ENCODE assay signal across 2 cellular contexts in the genomic region with DNA sequence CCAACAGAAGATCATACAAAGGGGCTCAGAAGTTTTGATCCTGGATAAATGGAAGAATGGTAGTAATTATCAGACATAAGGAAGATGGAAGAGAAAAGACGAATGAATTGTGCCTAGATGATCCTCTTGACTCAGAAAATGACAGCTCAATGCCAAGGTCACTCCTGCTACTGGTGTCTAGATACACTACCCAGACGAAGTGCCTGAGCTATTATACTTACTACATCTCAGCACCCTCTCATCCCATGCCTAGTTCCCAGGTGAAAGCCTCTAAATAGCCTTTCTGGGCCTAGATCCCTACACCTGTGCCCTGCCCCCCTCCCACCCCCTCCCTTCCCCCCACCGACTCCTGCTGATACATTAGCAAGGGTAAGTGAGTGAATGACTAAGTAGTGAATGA.
TF ChIP-seq lines count a peak whose summit lies in the region.

No MANE protein-coding gene starts in this region.

TF ChIP-seq in GM23338, 12 proteins besides CTCF, POLR2A, EP300 and RAD21 (continued from another document):
- TF ChIP-seq, protein P1, sequence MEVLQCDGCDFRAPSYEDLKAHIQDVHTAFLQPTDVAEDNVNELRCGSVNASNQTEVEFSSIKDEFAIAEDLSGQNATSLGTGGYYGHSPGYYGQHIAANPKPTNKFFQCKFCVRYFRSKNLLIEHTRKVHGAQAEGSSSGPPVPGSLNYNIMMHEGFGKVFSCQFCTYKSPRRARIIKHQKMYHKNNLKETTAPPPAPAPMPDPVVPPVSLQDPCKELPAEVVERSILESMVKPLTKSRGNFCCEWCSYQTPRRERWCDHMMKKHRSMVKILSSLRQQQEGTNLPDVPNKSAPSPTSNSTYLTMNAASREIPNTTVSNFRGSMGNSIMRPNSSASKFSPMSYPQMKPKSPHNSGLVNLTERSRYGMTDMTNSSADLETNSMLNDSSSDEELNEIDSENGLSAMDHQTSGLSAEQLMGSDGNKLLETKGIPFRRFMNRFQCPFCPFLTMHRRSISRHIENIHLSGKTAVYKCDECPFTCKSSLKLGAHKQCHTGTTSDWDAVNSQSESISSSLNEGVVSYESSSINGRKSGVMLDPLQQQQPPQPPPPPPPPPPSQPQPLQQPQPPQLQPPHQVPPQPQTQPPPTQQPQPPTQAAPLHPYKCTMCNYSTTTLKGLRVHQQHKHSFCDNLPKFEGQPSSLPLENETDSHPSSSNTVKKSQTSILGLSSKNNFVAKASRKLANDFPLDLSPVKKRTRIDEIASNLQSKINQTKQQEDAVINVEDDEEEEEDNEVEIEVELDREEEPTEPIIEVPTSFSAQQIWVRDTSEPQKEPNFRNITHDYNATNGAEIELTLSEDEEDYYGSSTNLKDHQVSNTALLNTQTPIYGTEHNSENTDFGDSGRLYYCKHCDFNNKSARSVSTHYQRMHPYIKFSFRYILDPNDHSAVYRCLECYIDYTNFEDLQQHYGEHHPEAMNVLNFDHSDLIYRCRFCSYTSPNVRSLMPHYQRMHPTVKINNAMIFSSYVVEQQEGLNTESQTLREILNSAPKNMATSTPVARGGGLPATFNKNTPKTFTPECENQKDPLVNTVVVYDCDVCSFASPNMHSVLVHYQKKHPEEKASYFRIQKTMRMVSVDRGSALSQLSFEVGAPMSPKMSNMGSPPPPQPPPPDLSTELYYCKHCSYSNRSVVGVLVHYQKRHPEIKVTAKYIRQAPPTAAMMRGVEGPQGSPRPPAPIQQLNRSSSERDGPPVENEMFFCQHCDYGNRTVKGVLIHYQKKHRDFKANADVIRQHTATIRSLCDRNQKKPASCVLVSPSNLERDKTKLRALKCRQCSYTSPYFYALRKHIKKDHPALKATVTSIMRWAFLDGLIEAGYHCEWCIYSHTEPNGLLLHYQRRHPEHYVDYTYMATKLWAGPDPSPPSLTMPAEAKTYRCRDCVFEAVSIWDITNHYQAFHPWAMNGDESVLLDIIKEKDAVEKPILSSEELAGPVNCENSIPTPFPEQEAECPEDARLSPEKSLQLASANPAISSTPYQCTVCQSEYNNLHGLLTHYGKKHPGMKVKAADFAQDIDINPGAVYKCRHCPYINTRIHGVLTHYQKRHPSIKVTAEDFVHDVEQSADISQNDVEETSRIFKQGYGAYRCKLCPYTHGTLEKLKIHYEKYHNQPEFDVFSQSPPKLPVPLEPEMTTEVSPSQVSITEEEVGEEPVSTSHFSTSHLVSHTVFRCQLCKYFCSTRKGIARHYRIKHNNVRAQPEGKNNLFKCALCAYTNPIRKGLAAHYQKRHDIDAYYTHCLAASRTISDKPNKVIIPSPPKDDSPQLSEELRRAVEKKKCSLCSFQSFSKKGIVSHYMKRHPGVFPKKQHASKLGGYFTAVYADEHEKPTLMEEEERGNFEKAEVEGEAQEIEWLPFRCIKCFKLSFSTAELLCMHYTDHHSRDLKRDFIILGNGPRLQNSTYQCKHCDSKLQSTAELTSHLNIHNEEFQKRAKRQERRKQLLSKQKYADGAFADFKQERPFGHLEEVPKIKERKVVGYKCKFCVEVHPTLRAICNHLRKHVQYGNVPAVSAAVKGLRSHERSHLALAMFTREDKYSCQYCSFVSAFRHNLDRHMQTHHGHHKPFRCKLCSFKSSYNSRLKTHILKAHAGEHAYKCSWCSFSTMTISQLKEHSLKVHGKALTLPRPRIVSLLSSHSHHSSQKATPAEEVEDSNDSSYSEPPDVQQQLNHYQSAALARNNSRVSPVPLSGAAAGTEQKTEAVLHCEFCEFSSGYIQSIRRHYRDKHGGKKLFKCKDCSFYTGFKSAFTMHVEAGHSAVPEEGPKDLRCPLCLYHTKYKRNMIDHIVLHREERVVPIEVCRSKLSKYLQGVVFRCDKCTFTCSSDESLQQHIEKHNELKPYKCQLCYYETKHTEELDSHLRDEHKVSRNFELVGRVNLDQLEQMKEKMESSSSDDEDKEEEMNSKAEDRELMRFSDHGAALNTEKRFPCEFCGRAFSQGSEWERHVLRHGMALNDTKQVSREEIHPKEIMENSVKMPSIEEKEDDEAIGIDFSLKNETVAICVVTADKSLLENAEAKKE (CRISPR knock-in tag; IDR thresholded peaks at IDR 0.05), result no peak
- TF ChIP-seq, protein P2, sequence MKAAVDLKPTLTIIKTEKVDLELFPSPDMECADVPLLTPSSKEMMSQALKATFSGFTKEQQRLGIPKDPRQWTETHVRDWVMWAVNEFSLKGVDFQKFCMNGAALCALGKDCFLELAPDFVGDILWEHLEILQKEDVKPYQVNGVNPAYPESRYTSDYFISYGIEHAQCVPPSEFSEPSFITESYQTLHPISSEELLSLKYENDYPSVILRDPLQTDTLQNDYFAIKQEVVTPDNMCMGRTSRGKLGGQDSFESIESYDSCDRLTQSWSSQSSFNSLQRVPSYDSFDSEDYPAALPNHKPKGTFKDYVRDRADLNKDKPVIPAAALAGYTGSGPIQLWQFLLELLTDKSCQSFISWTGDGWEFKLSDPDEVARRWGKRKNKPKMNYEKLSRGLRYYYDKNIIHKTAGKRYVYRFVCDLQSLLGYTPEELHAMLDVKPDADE (IDR thresholded peaks at IDR 0.05), result no peak
- TF ChIP-seq, protein P3, sequence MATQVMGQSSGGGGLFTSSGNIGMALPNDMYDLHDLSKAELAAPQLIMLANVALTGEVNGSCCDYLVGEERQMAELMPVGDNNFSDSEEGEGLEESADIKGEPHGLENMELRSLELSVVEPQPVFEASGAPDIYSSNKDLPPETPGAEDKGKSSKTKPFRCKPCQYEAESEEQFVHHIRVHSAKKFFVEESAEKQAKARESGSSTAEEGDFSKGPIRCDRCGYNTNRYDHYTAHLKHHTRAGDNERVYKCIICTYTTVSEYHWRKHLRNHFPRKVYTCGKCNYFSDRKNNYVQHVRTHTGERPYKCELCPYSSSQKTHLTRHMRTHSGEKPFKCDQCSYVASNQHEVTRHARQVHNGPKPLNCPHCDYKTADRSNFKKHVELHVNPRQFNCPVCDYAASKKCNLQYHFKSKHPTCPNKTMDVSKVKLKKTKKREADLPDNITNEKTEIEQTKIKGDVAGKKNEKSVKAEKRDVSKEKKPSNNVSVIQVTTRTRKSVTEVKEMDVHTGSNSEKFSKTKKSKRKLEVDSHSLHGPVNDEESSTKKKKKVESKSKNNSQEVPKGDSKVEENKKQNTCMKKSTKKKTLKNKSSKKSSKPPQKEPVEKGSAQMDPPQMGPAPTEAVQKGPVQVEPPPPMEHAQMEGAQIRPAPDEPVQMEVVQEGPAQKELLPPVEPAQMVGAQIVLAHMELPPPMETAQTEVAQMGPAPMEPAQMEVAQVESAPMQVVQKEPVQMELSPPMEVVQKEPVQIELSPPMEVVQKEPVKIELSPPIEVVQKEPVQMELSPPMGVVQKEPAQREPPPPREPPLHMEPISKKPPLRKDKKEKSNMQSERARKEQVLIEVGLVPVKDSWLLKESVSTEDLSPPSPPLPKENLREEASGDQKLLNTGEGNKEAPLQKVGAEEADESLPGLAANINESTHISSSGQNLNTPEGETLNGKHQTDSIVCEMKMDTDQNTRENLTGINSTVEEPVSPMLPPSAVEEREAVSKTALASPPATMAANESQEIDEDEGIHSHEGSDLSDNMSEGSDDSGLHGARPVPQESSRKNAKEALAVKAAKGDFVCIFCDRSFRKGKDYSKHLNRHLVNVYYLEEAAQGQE (IDR thresholded peaks at IDR 0.05; ENCODE audit: unreplicated experiment), result no peak
- TF ChIP-seq EZH2 (IDR thresholded peaks at IDR 0.05; ENCODE audit: low read depth, unreplicated experiment) (no peak), JUNB (IDR thresholded peaks at IDR 0.05; ENCODE audit: unreplicated experiment) (no peak), NANOG (IDR thresholded peaks at IDR 0.05; ENCODE audit: borderline replicate concordance) (no peak), CREB1 (CRISPR knock-in tag; IDR thresholded peaks at IDR 0.05; ENCODE audit: low read depth) (no peak)

TF ChIP-seq in WTC11, 78 proteins besides CTCF, POLR2A, EP300 and RAD21 (continued from another document):
- TF ChIP-seq, protein P4, sequence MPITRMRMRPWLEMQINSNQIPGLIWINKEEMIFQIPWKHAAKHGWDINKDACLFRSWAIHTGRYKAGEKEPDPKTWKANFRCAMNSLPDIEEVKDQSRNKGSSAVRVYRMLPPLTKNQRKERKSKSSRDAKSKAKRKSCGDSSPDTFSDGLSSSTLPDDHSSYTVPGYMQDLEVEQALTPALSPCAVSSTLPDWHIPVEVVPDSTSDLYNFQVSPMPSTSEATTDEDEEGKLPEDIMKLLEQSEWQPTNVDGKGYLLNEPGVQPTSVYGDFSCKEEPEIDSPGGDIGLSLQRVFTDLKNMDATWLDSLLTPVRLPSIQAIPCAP (CRISPR knock-in tag; IDR thresholded peaks at IDR 0.05), result no peak
